ENCODE assay signal across 8 cellular contexts in the genomic region with DNA sequence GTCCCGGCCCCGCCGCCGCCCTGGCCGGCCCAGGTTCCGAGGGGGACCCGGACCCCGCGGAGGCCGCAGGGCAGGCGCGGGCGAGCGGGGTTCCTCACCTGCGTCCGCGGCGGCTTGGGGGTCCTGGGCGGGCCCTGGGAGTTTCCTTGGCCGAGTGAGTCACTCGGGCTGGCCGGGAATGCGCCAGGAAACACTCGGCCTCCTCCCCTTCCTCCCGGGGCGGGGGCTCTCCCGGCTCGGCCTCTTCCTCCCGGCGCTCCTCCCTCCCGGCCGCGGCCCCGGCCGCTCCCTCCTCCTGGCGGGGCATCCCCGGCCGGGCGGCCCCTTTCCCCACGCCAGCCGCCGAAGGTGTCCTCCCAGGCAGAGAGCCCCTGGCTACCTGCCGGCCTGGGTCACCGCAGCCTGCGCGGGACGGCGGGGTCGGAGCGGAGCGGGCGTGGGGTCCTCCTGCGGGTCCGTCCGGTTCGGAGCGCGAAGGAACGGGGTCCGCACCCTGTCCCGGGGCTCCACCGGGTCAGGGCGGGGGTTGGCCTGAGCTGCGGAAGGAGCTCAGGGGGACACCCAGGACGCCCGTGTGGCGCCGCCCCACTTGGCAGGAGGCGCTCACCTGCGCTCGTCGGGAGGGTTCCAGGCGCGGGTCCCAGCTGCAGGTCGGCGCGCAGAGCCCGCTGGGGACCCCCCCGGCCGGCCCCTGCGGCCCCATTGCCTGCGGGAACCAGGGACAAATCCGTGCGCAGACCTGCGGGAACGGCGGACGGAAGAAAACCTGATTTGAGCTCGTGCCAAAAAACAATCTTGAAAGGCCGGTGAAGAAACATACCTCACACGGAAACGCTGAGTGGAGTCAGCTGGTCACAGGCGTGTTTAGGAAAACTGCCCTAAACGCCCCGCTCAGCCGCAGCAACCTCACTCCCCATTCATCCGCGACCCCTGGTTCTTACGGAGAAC. TPM values are rescaled to one million over a fixed set of nuclear protein-coding genes. Genes with fewer than 3 reads are reported as not detected.
DNase-seq lines count a peak whose midpoint lies in the region; ATAC-seq and TF ChIP-seq lines count a peak whose summit lies in the region.

A gene (minus strand): TSS at position 180 of the 948 bp plus-strand sequence. CDS start 33,083 bp downstream, outside the sequence.

- peaks cover 15% of the 10 kb centered on the region for H3K27me3 Mint-ChIP-seq in brain

- peak; percentile 41 for ATAC-seq in HG03469 (IDR thresholded peaks at IDR 0.05; ENCODE audit: unreplicated experiment)

- peak within 1 kb of the TSS; percentile 88 for H3K27ac ChIP-seq in RWPE1

- DNase-seq in COLO668 (lab: John Stamatoyannopoulos, UW; ENCODE audit: unreplicated experiment) (peak; percentile 79), GM19240 (ENCODE audit: insufficient read length, low spot score) (peak; percentile 38), RWPE1 (ENCODE audit: low spot score) (peak; percentile 98), hypothalamus (lab: John Stamatoyannopoulos, UW) (peak in 39 of 51 donors; percentile 12 to 72 (median 43)), putamen (ENCODE audit: low spot score) (peak; percentile 52), SIG-M5 (lab: John Stamatoyannopoulos, UW) (no peak)

- peaks cover 8% of the 10 kb centered on the region for H3K4me1 Mint-ChIP-seq in brain

- H3K9me3 Mint-ChIP-seq in brain = no peaks in the 10 kb centered on the region

- TF ChIP-seq CTCF in RWPE1 (conservative IDR thresholded peaks at IDR 0.05; ENCODE audit: low read depth) (no peak), brain (conservative IDR thresholded peaks at IDR 0.05) (no peak)

- POLR2A ChIA-PET in RWPE1 (lab: Yijun Ruan, JAX; ENCODE audit: low non-redundant PET) = interaction anchor here (0.6 to 1.2 kb wide), 3 partner anchors 16 to 26 kb away, joined by 3 to 4 read pairs (median 4); no protein-coding TSS in a partner anchor

- H3K36me3 Mint-ChIP-seq in brain = no peaks in the 10 kb centered on the region

- peak within 1 kb of the TSS; percentile 81 to 95 (median 91) for H3K27ac Mint-ChIP-seq in brain

- peak within 1 kb of the TSS; percentile 95 to 100 (median 97) for H3K4me3 Mint-ChIP-seq in brain

- CTCF ChIA-PET in RWPE1 (lab: Yijun Ruan, JAX) = interaction anchor here (1.0 to 3.0 kb wide), 2 partner anchors 26 to 74 kb away, joined by 3 to 10 read pairs; no protein-coding TSS in a partner anchor

RNA-seq across cellular contexts. Expression of the gene that starts here (rescaled TPM):
- 41.4 TPM for polyA plus RNA-seq in brain (ENCODE audit: insufficient read depth, low read depth, low replicate concordance)
